In the genomic region with DNA sequence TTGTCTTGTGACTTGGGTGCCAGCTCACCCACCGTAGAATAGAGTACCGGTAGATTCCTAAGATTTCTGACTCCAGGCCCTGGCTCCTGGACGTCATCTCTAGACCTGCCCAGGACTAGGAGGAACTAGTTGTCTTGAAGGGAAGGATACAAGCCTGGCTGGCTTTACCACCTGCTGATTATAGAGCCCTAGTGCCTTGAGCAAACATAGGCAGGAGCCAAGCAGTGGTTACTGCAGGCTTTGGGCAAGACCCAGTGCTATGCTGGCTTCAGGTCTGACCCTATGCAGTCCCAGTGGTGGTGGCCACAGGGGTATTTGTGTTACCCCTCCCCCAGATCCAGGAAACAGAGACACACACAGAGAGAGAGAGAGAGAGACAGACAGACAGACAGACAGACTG, we compare ENCODE assay signal across 24 cellular contexts.
A peak's percentile ranks its signal among the peaks of the same experiment; 100 is the strongest.
DNase-seq lines count a peak whose midpoint lies in the region; ATAC-seq and TF ChIP-seq lines count a peak whose summit lies in the region.
"Had no signal": no experiment of that assay in that cellular context is flagged by ENCODE, and none has a peak within 500 bp of the region (broad histone marks: within the 10 kb centered on the region; RNA-seq: fewer than 3 reads in every experiment).

No MANE protein-coding gene starts in this region.

- H3K4me1 Mint-ChIP-seq in endothelial cell (ENCODE audit: unreplicated experiment) = peaks cover 11% of the 10 kb centered on the region
- H3K4me1 Mint-ChIP-seq in stimulated activated naive CD8-positive, alpha-beta T cell treated with anti-CD3 and anti-CD28 coated beads, Interleukin-15, amount 100 ng/mL, for 72 hours = no peaks in the 10 kb centered on the region
- H3K4me1 Mint-ChIP-seq: B cell had no signal

- H3K9me3 ChIP-seq in cardiac muscle cell (ENCODE audit: low read depth) (no peaks in the 10 kb centered on the region), right atrium auricular region (no peaks in the 10 kb centered on the region), mucosa of descending colon (no peaks in the 10 kb centered on the region)
- H3K9me3 ChIP-seq: testis had no signal

- no peak overlapping the region for H3K4me3 Mint-ChIP-seq in endothelial cell (ENCODE audit: unreplicated experiment)
- H3K4me3 Mint-ChIP-seq in stimulated activated naive CD8-positive, alpha-beta T cell treated with anti-CD3 and anti-CD28 coated beads, Interleukin-15, amount 100 ng/mL, for 72 hours = no peak overlapping the region
- H3K4me3 Mint-ChIP-seq: activated T-cell treated with anti-CD3 and anti-CD28 coated beads, Interleukin-2, amount 50 U/mL, for 72 hours; B cell; nephron progenitor cell had no signal

- H3K36me3 ChIP-seq in cardiac muscle cell (peaks cover 3% of the 10 kb centered on the region), right atrium auricular region (no peaks in the 10 kb centered on the region), mucosa of descending colon (ENCODE audit: low read depth) (no peaks in the 10 kb centered on the region)

- no peaks in the 10 kb centered on the region for H3K9me3 Mint-ChIP-seq in endothelial cell (ENCODE audit: unreplicated experiment)
- no peaks in the 10 kb centered on the region for H3K9me3 Mint-ChIP-seq in stimulated activated naive CD8-positive, alpha-beta T cell treated with anti-CD3 and anti-CD28 coated beads, Interleukin-15, amount 100 ng/mL, for 72 hours
- H3K9me3 Mint-ChIP-seq: activated T-cell treated with anti-CD3 and anti-CD28 coated beads, Interleukin-2, amount 50 U/mL, for 72 hours had no signal

- intact Hi-C loops in mucosa of descending colon (cut with DNase I, micrococcal nuclease) = no loop called here

- TF ChIP-seq CTCF in cardiac muscle cell (IDR thresholded peaks at IDR 0.05; ENCODE audit: low read depth, low read length) = no peak
- no peak for TF ChIP-seq CTCF in right atrium auricular region (IDR thresholded peaks at IDR 0.05)
- no peak for TF ChIP-seq CTCF in endothelial cell (IDR thresholded peaks at IDR 0.05; ENCODE audit: unreplicated experiment)
- TF ChIP-seq CTCF in mucosa of descending colon (IDR thresholded peaks at IDR 0.05) = no peak
- no peak for TF ChIP-seq CTCF in GM13976 (IDR thresholded peaks at IDR 0.05; ENCODE audit: borderline replicate concordance, control extremely low read depth, extremely low read depth, insufficient read depth, missing control alignments)

- peak overlapping the region; percentile 2 for H3K27ac Mint-ChIP-seq in endothelial cell (ENCODE audit: unreplicated experiment)
- no peak overlapping the region for H3K27ac Mint-ChIP-seq in stimulated activated naive CD8-positive, alpha-beta T cell treated with anti-CD3 and anti-CD28 coated beads, Interleukin-15, amount 100 ng/mL, for 72 hours
- H3K27ac Mint-ChIP-seq: activated T-cell treated with anti-CD3 and anti-CD28 coated beads, Interleukin-2, amount 50 U/mL, for 72 hours; B cell; nephron progenitor cell had no signal

- H3K27ac ChIP-seq in cardiac muscle cell = peak overlapping the region; percentile 25
- no peak overlapping the region for H3K27ac ChIP-seq in right atrium auricular region
- H3K27ac ChIP-seq: HL-60, testis had no signal

- H3K27me3 ChIP-seq in cardiac muscle cell (no peaks in the 10 kb centered on the region), right atrium auricular region (no peaks in the 10 kb centered on the region)
- H3K27me3 ChIP-seq: testis had no signal

- H3K27me3 Mint-ChIP-seq in endothelial cell (ENCODE audit: unreplicated experiment) = no peaks in the 10 kb centered on the region
- H3K27me3 Mint-ChIP-seq in stimulated activated naive CD8-positive, alpha-beta T cell treated with anti-CD3 and anti-CD28 coated beads, Interleukin-15, amount 100 ng/mL, for 72 hours = no peaks in the 10 kb centered on the region
- H3K27me3 Mint-ChIP-seq: B cell had no signal

- DNase-seq in cardiac muscle cell (ENCODE audit: low read depth in 1 of 2, low spot score in 1 of 2) (no peak), right atrium auricular region (ENCODE audit: low spot score) (no peak), endothelial cell (ENCODE audit: low spot score) (no peak), mucosa of descending colon (peak in 1 of 3 donors; percentile 54), NCI-H510A (lab: John Stamatoyannopoulos, UW) (no peak), GM13976 (ENCODE audit: low spot score) (no peak)
- DNase-seq in stimulated activated CD4-positive, alpha-beta T cell treated with anti-CD3 and anti-CD28 coated beads, Interleukin-15, amount 100 ng/mL, for 24 hours = no peak
- DNase-seq in stimulated activated naive CD8-positive, alpha-beta T cell treated with anti-CD3 and anti-CD28 coated beads, Interleukin-15, amount 100 ng/mL, for 72 hours = no peak
- DNase-seq: activated CD4-positive, alpha-beta T cell treated with anti-CD3 and anti-CD28 coated beads for 48 hours; activated naive CD4-positive, alpha-beta T cell treated with anti-CD3 and anti-CD28 coated beads, Interleukin-2, amount 50 U/mL, for 16 hours; activated T-cell treated with anti-CD3 and anti-CD28 coated beads, Interleukin-2, amount 50 U/mL, for 72 hours; anterior cingulate cortex; caudate nucleus; H7; kidney glomerular epithelial cell; midbrain; NCI-H1105 treated with DMSO at 0.1 percent for 48 hours; nephron progenitor cell; NK-92 treated with Interleukin-12 subunit alpha and Interleukin-12 subunit beta, amount 100 ng/mL, for 24 hours; testis had no signal

- in situ Hi-C loops in GM13976 (cut with MboI; ENCODE audit: low sequenced_read_pairs, unreplicated experiment) = no loop called here

- no peak overlapping the region for H3K4me3 ChIP-seq in cardiac muscle cell
- no peak overlapping the region for H3K4me3 ChIP-seq in right atrium auricular region
- no peak overlapping the region for H3K4me3 ChIP-seq in mucosa of descending colon
- H3K4me3 ChIP-seq: testis had no signal

- peak; percentile 99 for ATAC-seq in mucosa of descending colon
- ATAC-seq in stimulated activated naive CD8-positive, alpha-beta T cell treated with anti-CD3 and anti-CD28 coated beads, Interleukin-15, amount 100 ng/mL, for 72 hours = no peak
- ATAC-seq: activated T-cell treated with anti-CD3 and anti-CD28 coated beads, Interleukin-2, amount 50 U/mL, for 72 hours; esophagus mucosa; Panc1 had no signal

- H3K36me3 Mint-ChIP-seq in endothelial cell (ENCODE audit: low read depth, unreplicated experiment) = no peaks in the 10 kb centered on the region

- H3K4me1 ChIP-seq in cardiac muscle cell (ENCODE audit: low read depth) (peaks cover 4% of the 10 kb centered on the region), right atrium auricular region (peaks cover 0 to 5% of the 10 kb centered on the region in 2 donors), mucosa of descending colon (ENCODE audit: low read depth) (no peaks in the 10 kb centered on the region)
- H3K4me1 ChIP-seq: testis had no signal
